ENCODE assay signal across 26 cellular contexts in genomic region chr2:70898363-70899240, GRCh38. TPM values are rescaled to one million over a fixed set of nuclear protein-coding genes. Genes with fewer than 3 reads are reported as not detected.
DNase-seq lines count a peak whose midpoint lies in the region; TF ChIP-seq lines count a peak whose summit lies in the region.
"Had no signal": no experiment of that assay in that cellular context is flagged by ENCODE, and none has a peak within 500 bp of the region (broad histone marks: within the 10 kb centered on the region; RNA-seq: fewer than 3 reads in every experiment).

No MANE protein-coding gene starts in this region.

- no peak overlapping the region for H3K27ac ChIP-seq in CD8-positive, alpha-beta memory T cell (ENCODE audit: low read depth, low read length)
- H3K27ac ChIP-seq: RWPE1 had no signal

- H3K36me3 ChIP-seq in CD8-positive, alpha-beta memory T cell (ENCODE audit: insufficient read depth, low read length): no peaks in the 10 kb centered on the region
- H3K36me3 ChIP-seq: suprapubic skin, uterus had no signal

- peaks cover 17% of the 10 kb centered on the region for H3K4me1 Mint-ChIP-seq in activated naive CD4-positive, alpha-beta T cell treated with anti-CD3 and anti-CD28 coated beads, Interleukin-2, amount 10 ng/mL, durations not matched to agents 7 days and 5 days
- peaks cover 21% of the 10 kb centered on the region for H3K4me1 Mint-ChIP-seq in glutamatergic neuron (ENCODE audit: low read depth, unreplicated experiment)
- H3K4me1 Mint-ChIP-seq in CD8-positive, alpha-beta memory T cell: peaks cover 8 to 40% (median 13%) of the 10 kb centered on the region in 3 donors

- peaks cover 100% of the 10 kb centered on the region for H3K27me3 Mint-ChIP-seq in activated naive CD4-positive, alpha-beta T cell treated with anti-CD3 and anti-CD28 coated beads, Interleukin-2, amount 10 ng/mL, durations not matched to agents 7 days and 5 days
- peaks cover 51% of the 10 kb centered on the region for H3K27me3 Mint-ChIP-seq in glutamatergic neuron (ENCODE audit: unreplicated experiment)
- peaks cover 73 to 93% of the 10 kb centered on the region in 2 donors for H3K27me3 Mint-ChIP-seq in CD8-positive, alpha-beta memory T cell

- peaks cover 49% of the 10 kb centered on the region for H3K27me3 ChIP-seq in CD8-positive, alpha-beta memory T cell (ENCODE audit: insufficient read depth, low read length, poor library complexity, severe bottlenecking)

- CTCF ChIA-PET in activated naive CD4-positive, alpha-beta T cell treated with anti-CD3 and anti-CD28 coated beads, Interleukin-2, amount 10 ng/mL, durations not matched to agents 7 days and 5 days (lab: Charles Lee): no interaction called here
- CTCF ChIA-PET in CD8-positive, alpha-beta memory T cell (lab: Charles Lee): no interaction called here

- H3K9me3 Mint-ChIP-seq in activated naive CD4-positive, alpha-beta T cell treated with anti-CD3 and anti-CD28 coated beads, Interleukin-2, amount 10 ng/mL, durations not matched to agents 7 days and 5 days: no peaks in the 10 kb centered on the region
- peaks cover 28% of the 10 kb centered on the region for H3K9me3 Mint-ChIP-seq in glutamatergic neuron (ENCODE audit: unreplicated experiment)
- no peaks in the 10 kb centered on the region for H3K9me3 Mint-ChIP-seq in CD8-positive, alpha-beta memory T cell
- H3K9me3 Mint-ChIP-seq: activated naive CD4-positive, alpha-beta T cell treated with anti-CD3 and anti-CD28 coated beads for 36 hours; activated T-cell treated with anti-CD3 and anti-CD28 coated beads, Interleukin-2, amount 50 U/mL, for 72 hours had no signal

- POLR2A ChIA-PET in CD8-positive, alpha-beta memory T cell (lab: Charles Lee): no interaction called here

- TF ChIP-seq CTCF in glutamatergic neuron (IDR thresholded peaks at IDR 0.05; ENCODE audit: partially characterized antibody, unreplicated experiment): no peak

- no peaks in the 10 kb centered on the region for H3K36me3 Mint-ChIP-seq in activated naive CD4-positive, alpha-beta T cell treated with anti-CD3 and anti-CD28 coated beads, Interleukin-2, amount 10 ng/mL, durations not matched to agents 7 days and 5 days
- H3K36me3 Mint-ChIP-seq in glutamatergic neuron (ENCODE audit: unreplicated experiment): no peaks in the 10 kb centered on the region
- H3K36me3 Mint-ChIP-seq in CD8-positive, alpha-beta memory T cell: no peaks in the 10 kb centered on the region
- H3K36me3 Mint-ChIP-seq: activated CD8-positive, alpha-beta memory T cell treated with anti-CD3 and anti-CD28 coated beads, Interleukin-2, amount 10 ng/mL, durations not matched to agents 7 days and 5 days had no signal

- H3K4me3 ChIP-seq in CD8-positive, alpha-beta memory T cell (ENCODE audit: low read length): no peak overlapping the region

- H3K9me3 ChIP-seq in CD8-positive, alpha-beta memory T cell (ENCODE audit: low read length): no peaks in the 10 kb centered on the region
- H3K9me3 ChIP-seq: suprapubic skin, uterus had no signal

- H3K4me1 ChIP-seq in CD8-positive, alpha-beta memory T cell (ENCODE audit: insufficient read depth, low read length): peaks cover 12% of the 10 kb centered on the region

- no peak for DNase-seq in activated naive CD4-positive, alpha-beta T cell treated with anti-CD3 and anti-CD28 coated beads, Interleukin-2, amount 10 ng/mL, durations not matched to agents 7 days and 5 days
- no peak for DNase-seq in activated naive CD4-positive, alpha-beta T cell treated with Interleukin-2 at 50 U/mL for 16 hours
- DNase-seq in NCI-H524 (lab: John Stamatoyannopoulos, UW) (peak; percentile 22 to 69), glutamatergic neuron (no peak), retina (peak; percentile 58), DMS79 treated with DMSO at 0.1 percent for 48 hours (lab: John Stamatoyannopoulos, UW) (no peak), NCI-H69 (lab: John Stamatoyannopoulos, UW) (no peak)
- no peak for DNase-seq in CD8-positive, alpha-beta memory T cell
- DNase-seq: activated CD4-positive, alpha-beta T cell treated with anti-CD3 and anti-CD28 coated beads for 48 hours; activated CD8-positive, alpha-beta memory T cell treated with anti-CD3 and anti-CD28 coated beads, Interleukin-2, amount 10 ng/mL, durations not matched to agents 7 days and 5 days; activated naive CD4-positive, alpha-beta T cell treated with anti-CD3 and anti-CD28 coated beads for 36 hours; activated T-cell treated with anti-CD3 and anti-CD28 coated beads, Interleukin-2, amount 50 U/mL, for 72 hours; amygdala; cortex of kidney; DMS79; HCEC 1CT; IMR-90; mesendoderm; naive thymus-derived CD4-positive, alpha-beta T cell; NCI-H1092; NCI-H187 treated with DMSO at 0.1 percent for 48 hours; NCI-H774; uterus had no signal

- H3K27ac Mint-ChIP-seq in activated naive CD4-positive, alpha-beta T cell treated with anti-CD3 and anti-CD28 coated beads, Interleukin-2, amount 10 ng/mL, durations not matched to agents 7 days and 5 days: peak overlapping the region; percentile 49
- peak overlapping the region; percentile 36 for H3K27ac Mint-ChIP-seq in glutamatergic neuron (ENCODE audit: unreplicated experiment)
- H3K27ac Mint-ChIP-seq in CD8-positive, alpha-beta memory T cell: peak overlapping the region in 1 of 8 donors; percentile 54
- H3K27ac Mint-ChIP-seq: activated CD8-positive, alpha-beta memory T cell treated with anti-CD3 and anti-CD28 coated beads, Interleukin-2, amount 10 ng/mL, durations not matched to agents 7 days and 5 days; activated naive CD4-positive, alpha-beta T cell treated with anti-CD3 and anti-CD28 coated beads for 36 hours; activated T-cell treated with anti-CD3 and anti-CD28 coated beads, Interleukin-2, amount 50 U/mL, for 72 hours; naive thymus-derived CD4-positive, alpha-beta T cell had no signal

- no peak overlapping the region for H3K4me3 Mint-ChIP-seq in activated naive CD4-positive, alpha-beta T cell treated with anti-CD3 and anti-CD28 coated beads, Interleukin-2, amount 10 ng/mL, durations not matched to agents 7 days and 5 days
- peak overlapping the region; percentile 94 for H3K4me3 Mint-ChIP-seq in glutamatergic neuron (ENCODE audit: unreplicated experiment)
- peak overlapping the region in 2 of 7 donors; percentile 5 for H3K4me3 Mint-ChIP-seq in CD8-positive, alpha-beta memory T cell
- H3K4me3 Mint-ChIP-seq: activated CD8-positive, alpha-beta memory T cell treated with anti-CD3 and anti-CD28 coated beads, Interleukin-2, amount 10 ng/mL, durations not matched to agents 7 days and 5 days; activated naive CD4-positive, alpha-beta T cell treated with anti-CD3 and anti-CD28 coated beads for 36 hours had no signal

RNA-seq across cellular contexts. Expression of gene VAX2, which starts 1.8 kb away (rescaled TPM):
- total RNA-seq in glutamatergic neuron (ENCODE audit: unreplicated experiment): 3.6 TPM
- not detected for total RNA-seq in CD8-positive, alpha-beta memory T cell
- polyA plus RNA-seq in CD8-positive, alpha-beta memory T cell: not detected
- total RNA-seq: activated CD8-positive, alpha-beta memory T cell treated with anti-CD3 and anti-CD28 coated beads, Interleukin-2, amount 10 ng/mL, durations not matched to agents 7 days and 5 days; activated naive CD4-positive, alpha-beta T cell treated with anti-CD3 and anti-CD28 coated beads for 36 hours; activated T-cell treated with anti-CD3 and anti-CD28 coated beads, Interleukin-2, amount 50 U/mL, for 72 hours; naive thymus-derived CD4-positive, alpha-beta T cell; T-helper 2 cell treated with Interferon-gamma antibody and Interleukin-4, amounts not matched to agents 100 ng/mL and 5 ng/mL, for 36 hours had no signal
- polyA plus RNA-seq: naive thymus-derived CD4-positive, alpha-beta T cell had no signal

RNA-seq across cellular contexts. Expression of gene ATP6V1B1, which starts 37.1 kb away (rescaled TPM):
- not detected for total RNA-seq in glutamatergic neuron (ENCODE audit: unreplicated experiment)
- total RNA-seq in CD8-positive, alpha-beta memory T cell: not detected
- polyA plus RNA-seq in CD8-positive, alpha-beta memory T cell: not detected
- total RNA-seq: activated CD8-positive, alpha-beta memory T cell treated with anti-CD3 and anti-CD28 coated beads, Interleukin-2, amount 10 ng/mL, durations not matched to agents 7 days and 5 days; activated naive CD4-positive, alpha-beta T cell treated with anti-CD3 and anti-CD28 coated beads for 36 hours; activated T-cell treated with anti-CD3 and anti-CD28 coated beads, Interleukin-2, amount 50 U/mL, for 72 hours; IMR-90; naive thymus-derived CD4-positive, alpha-beta T cell; T-helper 2 cell treated with Interferon-gamma antibody and Interleukin-4, amounts not matched to agents 100 ng/mL and 5 ng/mL, for 36 hours had no signal
- polyA plus RNA-seq: naive thymus-derived CD4-positive, alpha-beta T cell had no signal

Comparison
In these comparisons a context has a peak if more than half of its experiments do, and no peak if none do; other contexts are left out.
1. DNase-seq: peak in NCI-H524 (2 of 2) and retina (single experiment); none in activated naive CD4-positive, alpha-beta T cell treated with anti-CD3 and anti-CD28 coated beads, Interleukin-2, amount 10 ng/mL, durations not matched to agents 7 days and 5 days (single experiment), activated naive CD4-positive, alpha-beta T cell treated with Interleukin-2 at 50 U/mL for 16 hours (single experiment), glutamatergic neuron (single experiment), DMS79 treated with DMSO at 0.1 percent for 48 hours (single experiment), NCI-H69 (single experiment) and CD8-positive, alpha-beta memory T cell (0 of 5).